Comparison of ENCODE assay signal across 2 cellular contexts in the genomic region with DNA sequence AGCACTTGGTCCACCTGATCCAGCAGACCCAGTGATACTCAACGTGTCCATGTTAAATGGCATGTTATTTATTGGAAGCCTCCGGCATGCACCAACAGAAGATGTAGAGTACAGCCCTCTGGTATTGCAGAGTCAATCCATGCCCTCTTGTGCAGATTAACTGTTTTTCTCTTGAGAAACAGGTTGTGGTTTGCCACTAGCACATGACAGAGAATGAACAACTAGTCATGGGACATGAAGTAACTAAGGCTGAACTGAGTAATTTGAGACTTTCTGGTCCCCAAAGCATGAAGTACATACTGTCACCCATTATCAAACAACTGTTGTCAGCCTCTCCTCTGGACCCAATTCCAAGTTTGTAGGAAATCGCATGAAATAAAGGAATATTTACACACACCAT.
TF ChIP-seq lines count a peak whose summit lies in the region.

No MANE protein-coding gene starts in this region.

TF ChIP-seq in GM23338, 12 proteins besides CTCF, POLR2A, EP300 and RAD21 (continued from another document and continues in another):
- TF ChIP-seq, protein P1, sequence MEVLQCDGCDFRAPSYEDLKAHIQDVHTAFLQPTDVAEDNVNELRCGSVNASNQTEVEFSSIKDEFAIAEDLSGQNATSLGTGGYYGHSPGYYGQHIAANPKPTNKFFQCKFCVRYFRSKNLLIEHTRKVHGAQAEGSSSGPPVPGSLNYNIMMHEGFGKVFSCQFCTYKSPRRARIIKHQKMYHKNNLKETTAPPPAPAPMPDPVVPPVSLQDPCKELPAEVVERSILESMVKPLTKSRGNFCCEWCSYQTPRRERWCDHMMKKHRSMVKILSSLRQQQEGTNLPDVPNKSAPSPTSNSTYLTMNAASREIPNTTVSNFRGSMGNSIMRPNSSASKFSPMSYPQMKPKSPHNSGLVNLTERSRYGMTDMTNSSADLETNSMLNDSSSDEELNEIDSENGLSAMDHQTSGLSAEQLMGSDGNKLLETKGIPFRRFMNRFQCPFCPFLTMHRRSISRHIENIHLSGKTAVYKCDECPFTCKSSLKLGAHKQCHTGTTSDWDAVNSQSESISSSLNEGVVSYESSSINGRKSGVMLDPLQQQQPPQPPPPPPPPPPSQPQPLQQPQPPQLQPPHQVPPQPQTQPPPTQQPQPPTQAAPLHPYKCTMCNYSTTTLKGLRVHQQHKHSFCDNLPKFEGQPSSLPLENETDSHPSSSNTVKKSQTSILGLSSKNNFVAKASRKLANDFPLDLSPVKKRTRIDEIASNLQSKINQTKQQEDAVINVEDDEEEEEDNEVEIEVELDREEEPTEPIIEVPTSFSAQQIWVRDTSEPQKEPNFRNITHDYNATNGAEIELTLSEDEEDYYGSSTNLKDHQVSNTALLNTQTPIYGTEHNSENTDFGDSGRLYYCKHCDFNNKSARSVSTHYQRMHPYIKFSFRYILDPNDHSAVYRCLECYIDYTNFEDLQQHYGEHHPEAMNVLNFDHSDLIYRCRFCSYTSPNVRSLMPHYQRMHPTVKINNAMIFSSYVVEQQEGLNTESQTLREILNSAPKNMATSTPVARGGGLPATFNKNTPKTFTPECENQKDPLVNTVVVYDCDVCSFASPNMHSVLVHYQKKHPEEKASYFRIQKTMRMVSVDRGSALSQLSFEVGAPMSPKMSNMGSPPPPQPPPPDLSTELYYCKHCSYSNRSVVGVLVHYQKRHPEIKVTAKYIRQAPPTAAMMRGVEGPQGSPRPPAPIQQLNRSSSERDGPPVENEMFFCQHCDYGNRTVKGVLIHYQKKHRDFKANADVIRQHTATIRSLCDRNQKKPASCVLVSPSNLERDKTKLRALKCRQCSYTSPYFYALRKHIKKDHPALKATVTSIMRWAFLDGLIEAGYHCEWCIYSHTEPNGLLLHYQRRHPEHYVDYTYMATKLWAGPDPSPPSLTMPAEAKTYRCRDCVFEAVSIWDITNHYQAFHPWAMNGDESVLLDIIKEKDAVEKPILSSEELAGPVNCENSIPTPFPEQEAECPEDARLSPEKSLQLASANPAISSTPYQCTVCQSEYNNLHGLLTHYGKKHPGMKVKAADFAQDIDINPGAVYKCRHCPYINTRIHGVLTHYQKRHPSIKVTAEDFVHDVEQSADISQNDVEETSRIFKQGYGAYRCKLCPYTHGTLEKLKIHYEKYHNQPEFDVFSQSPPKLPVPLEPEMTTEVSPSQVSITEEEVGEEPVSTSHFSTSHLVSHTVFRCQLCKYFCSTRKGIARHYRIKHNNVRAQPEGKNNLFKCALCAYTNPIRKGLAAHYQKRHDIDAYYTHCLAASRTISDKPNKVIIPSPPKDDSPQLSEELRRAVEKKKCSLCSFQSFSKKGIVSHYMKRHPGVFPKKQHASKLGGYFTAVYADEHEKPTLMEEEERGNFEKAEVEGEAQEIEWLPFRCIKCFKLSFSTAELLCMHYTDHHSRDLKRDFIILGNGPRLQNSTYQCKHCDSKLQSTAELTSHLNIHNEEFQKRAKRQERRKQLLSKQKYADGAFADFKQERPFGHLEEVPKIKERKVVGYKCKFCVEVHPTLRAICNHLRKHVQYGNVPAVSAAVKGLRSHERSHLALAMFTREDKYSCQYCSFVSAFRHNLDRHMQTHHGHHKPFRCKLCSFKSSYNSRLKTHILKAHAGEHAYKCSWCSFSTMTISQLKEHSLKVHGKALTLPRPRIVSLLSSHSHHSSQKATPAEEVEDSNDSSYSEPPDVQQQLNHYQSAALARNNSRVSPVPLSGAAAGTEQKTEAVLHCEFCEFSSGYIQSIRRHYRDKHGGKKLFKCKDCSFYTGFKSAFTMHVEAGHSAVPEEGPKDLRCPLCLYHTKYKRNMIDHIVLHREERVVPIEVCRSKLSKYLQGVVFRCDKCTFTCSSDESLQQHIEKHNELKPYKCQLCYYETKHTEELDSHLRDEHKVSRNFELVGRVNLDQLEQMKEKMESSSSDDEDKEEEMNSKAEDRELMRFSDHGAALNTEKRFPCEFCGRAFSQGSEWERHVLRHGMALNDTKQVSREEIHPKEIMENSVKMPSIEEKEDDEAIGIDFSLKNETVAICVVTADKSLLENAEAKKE (CRISPR knock-in tag; IDR thresholded peaks at IDR 0.05): no peak
- TF ChIP-seq, protein P2, sequence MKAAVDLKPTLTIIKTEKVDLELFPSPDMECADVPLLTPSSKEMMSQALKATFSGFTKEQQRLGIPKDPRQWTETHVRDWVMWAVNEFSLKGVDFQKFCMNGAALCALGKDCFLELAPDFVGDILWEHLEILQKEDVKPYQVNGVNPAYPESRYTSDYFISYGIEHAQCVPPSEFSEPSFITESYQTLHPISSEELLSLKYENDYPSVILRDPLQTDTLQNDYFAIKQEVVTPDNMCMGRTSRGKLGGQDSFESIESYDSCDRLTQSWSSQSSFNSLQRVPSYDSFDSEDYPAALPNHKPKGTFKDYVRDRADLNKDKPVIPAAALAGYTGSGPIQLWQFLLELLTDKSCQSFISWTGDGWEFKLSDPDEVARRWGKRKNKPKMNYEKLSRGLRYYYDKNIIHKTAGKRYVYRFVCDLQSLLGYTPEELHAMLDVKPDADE (IDR thresholded peaks at IDR 0.05): no peak
- TF ChIP-seq ZNF331 (CRISPR knock-in tag; IDR thresholded peaks at IDR 0.05; ENCODE audit: low read depth) (no peak), EZH2 (IDR thresholded peaks at IDR 0.05; ENCODE audit: low read depth, unreplicated experiment) (no peak), EZH2phosphoT487 (IDR thresholded peaks at IDR 0.05; ENCODE audit: unreplicated experiment) (no peak), JUNB (IDR thresholded peaks at IDR 0.05; ENCODE audit: unreplicated experiment) (no peak), CREB1 (CRISPR knock-in tag; IDR thresholded peaks at IDR 0.05; ENCODE audit: low read depth) (no peak), ZNF114 (CRISPR knock-in tag; IDR thresholded peaks at IDR 0.05) (no peak), NANOG (IDR thresholded peaks at IDR 0.05; ENCODE audit: borderline replicate concordance) (no peak), POLR2AphosphoS5 (IDR thresholded peaks at IDR 0.05; ENCODE audit: low read depth) (no peak)

TF ChIP-seq in WTC11, 78 proteins besides CTCF, POLR2A, EP300 and RAD21 (continued from another document):
- TF ChIP-seq, protein P3, sequence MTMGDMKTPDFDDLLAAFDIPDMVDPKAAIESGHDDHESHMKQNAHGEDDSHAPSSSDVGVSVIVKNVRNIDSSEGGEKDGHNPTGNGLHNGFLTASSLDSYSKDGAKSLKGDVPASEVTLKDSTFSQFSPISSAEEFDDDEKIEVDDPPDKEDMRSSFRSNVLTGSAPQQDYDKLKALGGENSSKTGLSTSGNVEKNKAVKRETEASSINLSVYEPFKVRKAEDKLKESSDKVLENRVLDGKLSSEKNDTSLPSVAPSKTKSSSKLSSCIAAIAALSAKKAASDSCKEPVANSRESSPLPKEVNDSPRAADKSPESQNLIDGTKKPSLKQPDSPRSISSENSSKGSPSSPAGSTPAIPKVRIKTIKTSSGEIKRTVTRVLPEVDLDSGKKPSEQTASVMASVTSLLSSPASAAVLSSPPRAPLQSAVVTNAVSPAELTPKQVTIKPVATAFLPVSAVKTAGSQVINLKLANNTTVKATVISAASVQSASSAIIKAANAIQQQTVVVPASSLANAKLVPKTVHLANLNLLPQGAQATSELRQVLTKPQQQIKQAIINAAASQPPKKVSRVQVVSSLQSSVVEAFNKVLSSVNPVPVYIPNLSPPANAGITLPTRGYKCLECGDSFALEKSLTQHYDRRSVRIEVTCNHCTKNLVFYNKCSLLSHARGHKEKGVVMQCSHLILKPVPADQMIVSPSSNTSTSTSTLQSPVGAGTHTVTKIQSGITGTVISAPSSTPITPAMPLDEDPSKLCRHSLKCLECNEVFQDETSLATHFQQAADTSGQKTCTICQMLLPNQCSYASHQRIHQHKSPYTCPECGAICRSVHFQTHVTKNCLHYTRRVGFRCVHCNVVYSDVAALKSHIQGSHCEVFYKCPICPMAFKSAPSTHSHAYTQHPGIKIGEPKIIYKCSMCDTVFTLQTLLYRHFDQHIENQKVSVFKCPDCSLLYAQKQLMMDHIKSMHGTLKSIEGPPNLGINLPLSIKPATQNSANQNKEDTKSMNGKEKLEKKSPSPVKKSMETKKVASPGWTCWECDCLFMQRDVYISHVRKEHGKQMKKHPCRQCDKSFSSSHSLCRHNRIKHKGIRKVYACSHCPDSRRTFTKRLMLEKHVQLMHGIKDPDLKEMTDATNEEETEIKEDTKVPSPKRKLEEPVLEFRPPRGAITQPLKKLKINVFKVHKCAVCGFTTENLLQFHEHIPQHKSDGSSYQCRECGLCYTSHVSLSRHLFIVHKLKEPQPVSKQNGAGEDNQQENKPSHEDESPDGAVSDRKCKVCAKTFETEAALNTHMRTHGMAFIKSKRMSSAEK (CRISPR knock-in tag; IDR thresholded peaks at IDR 0.05; ENCODE audit: borderline replicate concordance): no peak
- no peak for TF ChIP-seq TCF7 (CRISPR knock-in tag; IDR thresholded peaks at IDR 0.05; ENCODE audit: low read depth)
- no peak for TF ChIP-seq IRF2 (CRISPR knock-in tag; IDR thresholded peaks at IDR 0.05; ENCODE audit: borderline replicate concordance, low read depth)
- TF ChIP-seq, protein P4, sequence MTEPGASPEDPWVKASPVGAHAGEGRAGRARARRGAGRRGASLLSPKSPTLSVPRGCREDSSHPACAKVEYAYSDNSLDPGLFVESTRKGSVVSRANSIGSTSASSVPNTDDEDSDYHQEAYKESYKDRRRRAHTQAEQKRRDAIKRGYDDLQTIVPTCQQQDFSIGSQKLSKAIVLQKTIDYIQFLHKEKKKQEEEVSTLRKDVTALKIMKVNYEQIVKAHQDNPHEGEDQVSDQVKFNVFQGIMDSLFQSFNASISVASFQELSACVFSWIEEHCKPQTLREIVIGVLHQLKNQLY (CRISPR knock-in tag; IDR thresholded peaks at IDR 0.05): no peak
- TF ChIP-seq SP1 (CRISPR knock-in tag; conservative IDR thresholded peaks at IDR 0.05): no peak
- TF ChIP-seq, protein P5, sequence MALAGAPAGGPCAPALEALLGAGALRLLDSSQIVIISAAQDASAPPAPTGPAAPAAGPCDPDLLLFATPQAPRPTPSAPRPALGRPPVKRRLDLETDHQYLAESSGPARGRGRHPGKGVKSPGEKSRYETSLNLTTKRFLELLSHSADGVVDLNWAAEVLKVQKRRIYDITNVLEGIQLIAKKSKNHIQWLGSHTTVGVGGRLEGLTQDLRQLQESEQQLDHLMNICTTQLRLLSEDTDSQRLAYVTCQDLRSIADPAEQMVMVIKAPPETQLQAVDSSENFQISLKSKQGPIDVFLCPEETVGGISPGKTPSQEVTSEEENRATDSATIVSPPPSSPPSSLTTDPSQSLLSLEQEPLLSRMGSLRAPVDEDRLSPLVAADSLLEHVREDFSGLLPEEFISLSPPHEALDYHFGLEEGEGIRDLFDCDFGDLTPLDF (CRISPR knock-in tag; IDR thresholded peaks at IDR 0.05): no peak
- TF ChIP-seq TEAD4 (CRISPR knock-in tag; IDR thresholded peaks at IDR 0.05): no peak
- TF ChIP-seq, protein P6, sequence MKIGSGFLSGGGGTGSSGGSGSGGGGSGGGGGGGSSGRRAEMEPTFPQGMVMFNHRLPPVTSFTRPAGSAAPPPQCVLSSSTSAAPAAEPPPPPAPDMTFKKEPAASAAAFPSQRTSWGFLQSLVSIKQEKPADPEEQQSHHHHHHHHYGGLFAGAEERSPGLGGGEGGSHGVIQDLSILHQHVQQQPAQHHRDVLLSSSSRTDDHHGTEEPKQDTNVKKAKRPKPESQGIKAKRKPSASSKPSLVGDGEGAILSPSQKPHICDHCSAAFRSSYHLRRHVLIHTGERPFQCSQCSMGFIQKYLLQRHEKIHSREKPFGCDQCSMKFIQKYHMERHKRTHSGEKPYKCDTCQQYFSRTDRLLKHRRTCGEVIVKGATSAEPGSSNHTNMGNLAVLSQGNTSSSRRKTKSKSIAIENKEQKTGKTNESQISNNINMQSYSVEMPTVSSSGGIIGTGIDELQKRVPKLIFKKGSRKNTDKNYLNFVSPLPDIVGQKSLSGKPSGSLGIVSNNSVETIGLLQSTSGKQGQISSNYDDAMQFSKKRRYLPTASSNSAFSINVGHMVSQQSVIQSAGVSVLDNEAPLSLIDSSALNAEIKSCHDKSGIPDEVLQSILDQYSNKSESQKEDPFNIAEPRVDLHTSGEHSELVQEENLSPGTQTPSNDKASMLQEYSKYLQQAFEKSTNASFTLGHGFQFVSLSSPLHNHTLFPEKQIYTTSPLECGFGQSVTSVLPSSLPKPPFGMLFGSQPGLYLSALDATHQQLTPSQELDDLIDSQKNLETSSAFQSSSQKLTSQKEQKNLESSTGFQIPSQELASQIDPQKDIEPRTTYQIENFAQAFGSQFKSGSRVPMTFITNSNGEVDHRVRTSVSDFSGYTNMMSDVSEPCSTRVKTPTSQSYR (CRISPR knock-in tag; IDR thresholded peaks at IDR 0.05): no peak
- no peak for TF ChIP-seq ZNF317 (CRISPR knock-in tag; IDR thresholded peaks at IDR 0.05; ENCODE audit: borderline replicate concordance, low read depth)
- TF ChIP-seq TP53 (CRISPR knock-in tag; IDR thresholded peaks at IDR 0.05): no peak
- TF ChIP-seq JUN (CRISPR knock-in tag; IDR thresholded peaks at IDR 0.05): no peak
- no peak for TF ChIP-seq SOX15 (CRISPR knock-in tag; IDR thresholded peaks at IDR 0.05)
- no peak for TF ChIP-seq NFYB (CRISPR knock-in tag; conservative IDR thresholded peaks at IDR 0.05; ENCODE audit: low read depth)
